In the genomic region with DNA sequence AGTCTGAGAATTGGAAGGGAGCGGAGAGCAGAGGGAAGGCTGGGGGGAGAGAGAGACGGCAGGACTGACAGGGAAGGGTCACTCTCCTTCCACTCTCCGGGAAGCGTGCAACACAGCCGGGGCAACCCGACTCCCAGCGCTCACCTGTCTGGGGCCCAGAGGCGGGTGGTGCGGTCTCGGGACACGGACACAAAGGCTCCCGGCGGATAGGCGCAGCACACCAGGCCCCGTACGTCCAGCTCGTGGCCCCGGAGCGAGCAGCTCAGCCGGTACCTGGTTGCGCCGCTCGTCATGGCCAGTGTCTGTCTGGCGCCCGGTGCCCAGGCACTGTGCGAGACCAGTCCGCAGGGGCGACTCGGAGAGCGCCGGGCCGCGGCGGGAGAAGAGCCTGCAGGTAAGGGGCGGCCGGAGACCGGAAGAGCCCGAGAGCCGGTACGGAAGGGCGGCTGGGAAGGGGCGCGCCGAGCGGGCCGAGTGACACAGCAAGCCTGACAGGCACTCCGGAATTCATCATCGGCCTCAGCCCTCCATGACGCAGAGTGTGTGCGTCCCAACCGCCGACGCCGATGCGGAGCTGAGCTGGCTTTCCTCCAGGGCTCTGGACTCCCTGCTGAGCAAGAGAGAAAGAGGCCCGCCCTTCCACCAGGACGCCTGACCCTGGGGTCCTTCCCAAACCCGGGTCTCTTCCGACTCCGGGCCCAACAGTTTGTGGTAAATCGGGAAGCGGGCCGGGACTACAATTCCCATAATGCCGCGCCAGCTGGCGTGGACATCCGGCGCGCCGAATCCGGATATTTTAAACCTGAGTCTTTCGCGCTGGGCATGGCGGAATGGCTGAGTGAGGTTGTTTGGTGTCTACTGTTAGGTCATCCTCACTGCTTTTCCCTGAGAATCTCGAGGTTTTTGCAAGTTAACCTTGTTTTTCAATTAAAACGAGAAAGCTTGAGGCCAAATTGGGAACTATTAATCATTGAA, we compare ENCODE assay signal across 1 cellular context.
TF ChIP-seq lines count a peak whose summit lies in the region.

A gene (minus strand): TSS at position 490 of the 975 bp plus-strand sequence. CDS start 197 bp downstream, at position 293.

TF ChIP-seq in HepG2, 621 proteins besides CTCF, POLR2A, EP300 and RAD21 (continued from another document and continues in another):
- TF ChIP-seq SMAD3 (CRISPR knock-in tag; IDR thresholded peaks at IDR 0.05), result peak; percentile 63
- no peak for TF ChIP-seq ZNF432 (CRISPR knock-in tag; IDR thresholded peaks at IDR 0.05; ENCODE audit: borderline replicate concordance)
- no peak for TF ChIP-seq ZNF253 (CRISPR knock-in tag; IDR thresholded peaks at IDR 0.05; ENCODE audit: borderline replicate concordance)
- no peak for TF ChIP-seq ZNF136 (CRISPR knock-in tag; IDR thresholded peaks at IDR 0.05; ENCODE audit: low read depth)
- TF ChIP-seq, protein P1, sequence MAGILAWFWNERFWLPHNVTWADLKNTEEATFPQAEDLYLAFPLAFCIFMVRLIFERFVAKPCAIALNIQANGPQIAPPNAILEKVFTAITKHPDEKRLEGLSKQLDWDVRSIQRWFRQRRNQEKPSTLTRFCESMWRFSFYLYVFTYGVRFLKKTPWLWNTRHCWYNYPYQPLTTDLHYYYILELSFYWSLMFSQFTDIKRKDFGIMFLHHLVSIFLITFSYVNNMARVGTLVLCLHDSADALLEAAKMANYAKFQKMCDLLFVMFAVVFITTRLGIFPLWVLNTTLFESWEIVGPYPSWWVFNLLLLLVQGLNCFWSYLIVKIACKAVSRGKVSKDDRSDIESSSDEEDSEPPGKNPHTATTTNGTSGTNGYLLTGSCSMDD (CRISPR knock-in tag; IDR thresholded peaks at IDR 0.05), result no peak
- no peak for TF ChIP-seq ZNF180 (CRISPR knock-in tag; IDR thresholded peaks at IDR 0.05; ENCODE audit: borderline replicate concordance, low read depth)
- TF ChIP-seq REPIN1 (CRISPR knock-in tag; IDR thresholded peaks at IDR 0.05; ENCODE audit: borderline replicate concordance, low read depth), result no peak
- TF ChIP-seq, protein P2, sequence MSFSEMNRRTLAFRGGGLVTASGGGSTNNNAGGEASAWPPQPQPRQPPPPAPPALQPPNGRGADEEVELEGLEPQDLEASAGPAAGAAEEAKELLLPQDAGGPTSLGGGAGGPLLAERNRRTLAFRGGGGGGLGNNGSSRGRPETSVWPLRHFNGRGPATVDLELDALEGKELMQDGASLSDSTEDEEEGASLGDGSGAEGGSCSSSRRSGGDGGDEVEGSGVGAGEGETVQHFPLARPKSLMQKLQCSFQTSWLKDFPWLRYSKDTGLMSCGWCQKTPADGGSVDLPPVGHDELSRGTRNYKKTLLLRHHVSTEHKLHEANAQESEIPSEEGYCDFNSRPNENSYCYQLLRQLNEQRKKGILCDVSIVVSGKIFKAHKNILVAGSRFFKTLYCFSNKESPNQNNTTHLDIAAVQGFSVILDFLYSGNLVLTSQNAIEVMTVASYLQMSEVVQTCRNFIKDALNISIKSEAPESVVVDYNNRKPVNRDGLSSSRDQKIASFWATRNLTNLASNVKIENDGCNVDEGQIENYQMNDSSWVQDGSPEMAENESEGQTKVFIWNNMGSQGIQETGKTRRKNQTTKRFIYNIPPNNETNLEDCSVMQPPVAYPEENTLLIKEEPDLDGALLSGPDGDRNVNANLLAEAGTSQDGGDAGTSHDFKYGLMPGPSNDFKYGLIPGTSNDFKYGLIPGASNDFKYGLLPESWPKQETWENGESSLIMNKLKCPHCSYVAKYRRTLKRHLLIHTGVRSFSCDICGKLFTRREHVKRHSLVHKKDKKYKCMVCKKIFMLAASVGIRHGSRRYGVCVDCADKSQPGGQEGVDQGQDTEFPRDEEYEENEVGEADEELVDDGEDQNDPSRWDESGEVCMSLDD (CRISPR knock-in tag; IDR thresholded peaks at IDR 0.05; ENCODE audit: borderline replicate concordance), result no peak
- TF ChIP-seq, protein P3, sequence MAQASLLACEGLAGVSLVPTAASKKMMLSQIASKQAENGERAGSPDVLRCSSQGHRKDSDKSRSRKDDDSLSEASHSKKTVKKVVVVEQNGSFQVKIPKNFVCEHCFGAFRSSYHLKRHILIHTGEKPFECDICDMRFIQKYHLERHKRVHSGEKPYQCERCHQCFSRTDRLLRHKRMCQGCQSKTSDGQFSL (CRISPR knock-in tag; IDR thresholded peaks at IDR 0.05), result no peak
- TF ChIP-seq ZNF792 (CRISPR knock-in tag; IDR thresholded peaks at IDR 0.05), result no peak; the same call in 1 of the 2 replicates
- peak; percentile 70; the same call in 1 of the 2 replicates for TF ChIP-seq ZNF891 (CRISPR knock-in tag; IDR thresholded peaks at IDR 0.05)
- TF ChIP-seq TEAD3 (CRISPR knock-in tag; optimal IDR thresholded peaks at IDR 0.05; ENCODE audit: borderline replicate concordance), result no peak
- TF ChIP-seq, protein P4, sequence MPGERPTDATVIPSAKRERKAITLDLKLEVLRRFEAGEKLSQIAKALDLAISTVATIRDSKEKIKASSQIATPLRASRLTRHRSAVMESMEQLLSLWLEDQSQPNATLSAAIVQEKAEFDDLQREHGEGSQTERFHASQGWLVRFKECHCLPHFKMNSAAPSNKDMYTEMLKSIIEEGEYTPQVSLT (CRISPR knock-in tag; IDR thresholded peaks at IDR 0.05; ENCODE audit: borderline replicate concordance, low read depth), result no peak
- TF ChIP-seq, protein P5, sequence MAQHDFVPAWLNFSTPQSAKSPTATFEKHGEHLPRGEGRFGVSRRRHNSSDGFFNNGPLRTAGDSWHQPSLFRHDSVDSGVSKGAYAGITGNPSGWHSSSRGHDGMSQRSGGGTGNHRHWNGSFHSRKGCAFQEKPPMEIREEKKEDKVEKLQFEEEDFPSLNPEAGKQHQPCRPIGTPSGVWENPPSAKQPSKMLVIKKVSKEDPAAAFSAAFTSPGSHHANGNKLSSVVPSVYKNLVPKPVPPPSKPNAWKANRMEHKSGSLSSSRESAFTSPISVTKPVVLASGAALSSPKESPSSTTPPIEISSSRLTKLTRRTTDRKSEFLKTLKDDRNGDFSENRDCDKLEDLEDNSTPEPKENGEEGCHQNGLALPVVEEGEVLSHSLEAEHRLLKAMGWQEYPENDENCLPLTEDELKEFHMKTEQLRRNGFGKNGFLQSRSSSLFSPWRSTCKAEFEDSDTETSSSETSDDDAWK (CRISPR knock-in tag; IDR thresholded peaks at IDR 0.05), result no peak
- TF ChIP-seq, protein P6, sequence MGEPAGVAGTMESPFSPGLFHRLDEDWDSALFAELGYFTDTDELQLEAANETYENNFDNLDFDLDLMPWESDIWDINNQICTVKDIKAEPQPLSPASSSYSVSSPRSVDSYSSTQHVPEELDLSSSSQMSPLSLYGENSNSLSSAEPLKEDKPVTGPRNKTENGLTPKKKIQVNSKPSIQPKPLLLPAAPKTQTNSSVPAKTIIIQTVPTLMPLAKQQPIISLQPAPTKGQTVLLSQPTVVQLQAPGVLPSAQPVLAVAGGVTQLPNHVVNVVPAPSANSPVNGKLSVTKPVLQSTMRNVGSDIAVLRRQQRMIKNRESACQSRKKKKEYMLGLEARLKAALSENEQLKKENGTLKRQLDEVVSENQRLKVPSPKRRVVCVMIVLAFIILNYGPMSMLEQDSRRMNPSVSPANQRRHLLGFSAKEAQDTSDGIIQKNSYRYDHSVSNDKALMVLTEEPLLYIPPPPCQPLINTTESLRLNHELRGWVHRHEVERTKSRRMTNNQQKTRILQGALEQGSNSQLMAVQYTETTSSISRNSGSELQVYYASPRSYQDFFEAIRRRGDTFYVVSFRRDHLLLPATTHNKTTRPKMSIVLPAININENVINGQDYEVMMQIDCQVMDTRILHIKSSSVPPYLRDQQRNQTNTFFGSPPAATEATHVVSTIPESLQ (CRISPR knock-in tag; conservative IDR thresholded peaks at IDR 0.05), result no peak
- no peak for TF ChIP-seq TOPORS (CRISPR knock-in tag; IDR thresholded peaks at IDR 0.05)
- no peak for TF ChIP-seq ZNF367 (CRISPR knock-in tag; IDR thresholded peaks at IDR 0.05; ENCODE audit: borderline replicate concordance)
- TF ChIP-seq, protein P7, sequence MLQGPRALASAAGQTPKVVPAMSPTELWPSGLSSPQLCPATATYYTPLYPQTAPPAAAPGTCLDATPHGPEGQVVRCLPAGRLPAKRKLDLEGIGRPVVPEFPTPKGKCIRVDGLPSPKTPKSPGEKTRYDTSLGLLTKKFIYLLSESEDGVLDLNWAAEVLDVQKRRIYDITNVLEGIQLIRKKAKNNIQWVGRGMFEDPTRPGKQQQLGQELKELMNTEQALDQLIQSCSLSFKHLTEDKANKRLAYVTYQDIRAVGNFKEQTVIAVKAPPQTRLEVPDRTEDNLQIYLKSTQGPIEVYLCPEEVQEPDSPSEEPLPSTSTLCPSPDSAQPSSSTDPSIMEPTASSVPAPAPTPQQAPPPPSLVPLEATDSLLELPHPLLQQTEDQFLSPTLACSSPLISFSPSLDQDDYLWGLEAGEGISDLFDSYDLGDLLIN (CRISPR knock-in tag; IDR thresholded peaks at IDR 0.05; ENCODE audit: borderline replicate concordance), result no peak
- TF ChIP-seq ZNF850 (CRISPR knock-in tag; conservative IDR thresholded peaks at IDR 0.05), result no peak
- peak; percentile 96 for TF ChIP-seq KMT2B (CRISPR knock-in tag; IDR thresholded peaks at IDR 0.05)
- TF ChIP-seq, protein P8, sequence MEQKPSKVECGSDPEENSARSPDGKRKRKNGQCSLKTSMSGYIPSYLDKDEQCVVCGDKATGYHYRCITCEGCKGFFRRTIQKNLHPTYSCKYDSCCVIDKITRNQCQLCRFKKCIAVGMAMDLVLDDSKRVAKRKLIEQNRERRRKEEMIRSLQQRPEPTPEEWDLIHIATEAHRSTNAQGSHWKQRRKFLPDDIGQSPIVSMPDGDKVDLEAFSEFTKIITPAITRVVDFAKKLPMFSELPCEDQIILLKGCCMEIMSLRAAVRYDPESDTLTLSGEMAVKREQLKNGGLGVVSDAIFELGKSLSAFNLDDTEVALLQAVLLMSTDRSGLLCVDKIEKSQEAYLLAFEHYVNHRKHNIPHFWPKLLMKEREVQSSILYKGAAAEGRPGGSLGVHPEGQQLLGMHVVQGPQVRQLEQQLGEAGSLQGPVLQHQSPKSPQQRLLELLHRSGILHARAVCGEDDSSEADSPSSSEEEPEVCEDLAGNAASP (CRISPR knock-in tag; IDR thresholded peaks at IDR 0.05; ENCODE audit: borderline replicate concordance), result no peak
- peak; percentile 86; the same call in 1 of the 2 replicates for TF ChIP-seq ZNF343 (CRISPR knock-in tag; IDR thresholded peaks at IDR 0.05)
- no peak for TF ChIP-seq PCBP2 (optimal IDR thresholded peaks at IDR 0.05; ENCODE audit: low read depth, low read length, poor library complexity, severe bottlenecking)
- TF ChIP-seq, protein P9, sequence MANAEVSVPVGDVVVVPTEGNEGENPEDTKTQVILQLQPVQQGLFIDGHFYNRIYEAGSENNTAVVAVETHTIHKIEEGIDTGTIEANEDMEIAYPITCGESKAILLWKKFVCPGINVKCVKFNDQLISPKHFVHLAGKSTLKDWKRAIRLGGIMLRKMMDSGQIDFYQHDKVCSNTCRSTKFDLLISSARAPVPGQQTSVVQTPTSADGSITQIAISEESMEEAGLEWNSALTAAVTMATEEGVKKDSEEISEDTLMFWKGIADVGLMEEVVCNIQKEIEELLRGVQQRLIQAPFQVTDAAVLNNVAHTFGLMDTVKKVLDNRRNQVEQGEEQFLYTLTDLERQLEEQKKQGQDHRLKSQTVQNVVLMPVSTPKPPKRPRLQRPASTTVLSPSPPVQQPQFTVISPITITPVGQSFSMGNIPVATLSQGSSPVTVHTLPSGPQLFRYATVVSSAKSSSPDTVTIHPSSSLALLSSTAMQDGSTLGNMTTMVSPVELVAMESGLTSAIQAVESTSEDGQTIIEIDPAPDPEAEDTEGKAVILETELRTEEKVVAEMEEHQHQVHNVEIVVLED (CRISPR knock-in tag; IDR thresholded peaks at IDR 0.05; ENCODE audit: borderline replicate concordance), result peak; percentile 84
- peak; percentile 60; the same call in 1 of the 2 replicates for TF ChIP-seq ZNF616 (CRISPR knock-in tag; IDR thresholded peaks at IDR 0.05; ENCODE audit: low read depth)
- TF ChIP-seq FOSL2 (CRISPR knock-in tag; IDR thresholded peaks at IDR 0.05), result peak; percentile 13
- no peak for TF ChIP-seq DR1 (CRISPR knock-in tag; IDR thresholded peaks at IDR 0.05)
- no peak for TF ChIP-seq MAZ (IDR thresholded peaks at IDR 0.05; ENCODE audit: borderline replicate concordance, low read depth, low read length)
- TF ChIP-seq MAZ (CRISPR knock-in tag; IDR thresholded peaks at IDR 0.05; ENCODE audit: low read depth), result peak; percentile 78
- no peak for TF ChIP-seq NCOR1 (IDR thresholded peaks at IDR 0.05; ENCODE audit: borderline replicate concordance, low read length)
- no peak for TF ChIP-seq MIER3 (CRISPR knock-in tag; IDR thresholded peaks at IDR 0.05; ENCODE audit: borderline replicate concordance)
- peak; percentile 57; the same call in 1 of the 2 replicates for TF ChIP-seq IRF2 (CRISPR knock-in tag; IDR thresholded peaks at IDR 0.05)
- TF ChIP-seq SOX13 (IDR thresholded peaks at IDR 0.05), result no peak
- TF ChIP-seq SOX13 (CRISPR knock-in tag; conservative IDR thresholded peaks at IDR 0.05 in 1 of 2, IDR thresholded peaks at IDR 0.05 in 1 of 2), result no peak
- no peak for TF ChIP-seq SMC3 (IDR thresholded peaks at IDR 0.05; ENCODE audit: low read length)
- TF ChIP-seq, protein P10, sequence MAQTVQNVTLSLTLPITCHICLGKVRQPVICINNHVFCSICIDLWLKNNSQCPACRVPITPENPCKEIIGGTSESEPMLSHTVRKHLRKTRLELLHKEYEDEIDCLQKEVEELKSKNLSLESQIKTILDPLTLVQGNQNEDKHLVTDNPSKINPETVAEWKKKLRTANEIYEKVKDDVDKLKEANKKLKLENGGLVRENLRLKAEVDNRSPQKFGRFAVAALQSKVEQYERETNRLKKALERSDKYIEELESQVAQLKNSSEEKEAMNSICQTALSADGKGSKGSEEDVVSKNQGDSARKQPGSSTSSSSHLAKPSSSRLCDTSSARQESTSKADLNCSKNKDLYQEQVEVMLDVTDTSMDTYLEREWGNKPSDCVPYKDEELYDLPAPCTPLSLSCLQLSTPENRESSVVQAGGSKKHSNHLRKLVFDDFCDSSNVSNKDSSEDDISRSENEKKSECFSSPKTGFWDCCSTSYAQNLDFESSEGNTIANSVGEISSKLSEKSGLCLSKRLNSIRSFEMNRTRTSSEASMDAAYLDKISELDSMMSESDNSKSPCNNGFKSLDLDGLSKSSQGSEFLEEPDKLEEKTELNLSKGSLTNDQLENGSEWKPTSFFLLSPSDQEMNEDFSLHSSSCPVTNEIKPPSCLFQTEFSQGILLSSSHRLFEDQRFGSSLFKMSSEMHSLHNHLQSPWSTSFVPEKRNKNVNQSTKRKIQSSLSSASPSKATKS (CRISPR knock-in tag; IDR thresholded peaks at IDR 0.05), result no peak
- no peak for TF ChIP-seq ZNF766 (CRISPR knock-in tag; IDR thresholded peaks at IDR 0.05; ENCODE audit: borderline replicate concordance)
- TF ChIP-seq ARNTL (CRISPR knock-in tag; IDR thresholded peaks at IDR 0.05), result peak; percentile 64; the same call in 1 of the 2 replicates
- peak; percentile 97 for TF ChIP-seq ZFY (CRISPR knock-in tag; IDR thresholded peaks at IDR 0.05)
- no peak for TF ChIP-seq ZNF510 (CRISPR knock-in tag; IDR thresholded peaks at IDR 0.05; ENCODE audit: low read depth)
- TF ChIP-seq ZNF746 (CRISPR knock-in tag; IDR thresholded peaks at IDR 0.05), result no peak
- peak; percentile 75 for TF ChIP-seq ZNF781 (CRISPR knock-in tag; IDR thresholded peaks at IDR 0.05; ENCODE audit: borderline replicate concordance, not compliant biosample characterization)
- peak; percentile 71 for TF ChIP-seq HDAC2 (CRISPR knock-in tag; IDR thresholded peaks at IDR 0.05)
- no peak for TF ChIP-seq ZFP37 (CRISPR knock-in tag; IDR thresholded peaks at IDR 0.05; ENCODE audit: borderline replicate concordance)
- 0 out of 2 replicates have a peak, but pooled peaks have one; percentile 26 for TF ChIP-seq GPN1 (CRISPR knock-in tag; IDR thresholded peaks at IDR 0.05; ENCODE audit: borderline replicate concordance)
